ENCODE assay signal across 20 cellular contexts in genomic region chr20:57782631-57783041, GRCh38.
"Had no signal": no experiment of that assay in that cellular context is flagged by ENCODE, and none has a peak within 500 bp of the region (broad histone marks: within the 10 kb centered on the region; RNA-seq: fewer than 3 reads in every experiment).

No MANE protein-coding gene starts in this region.

- FAIRE-seq: astrocyte, endothelial cell of umbilical vein had no signal

- H3K36me3 ChIP-seq: adrenal gland, lower lobe of right lung, sigmoid colon had no signal

- H3K4me1 ChIP-seq: adrenal gland, lower lobe of right lung, sigmoid colon had no signal

- DNase-seq: activated CD4-positive, alpha-beta memory T cell treated with anti-CD3 and anti-CD28 coated beads, Interleukin-2, amount 10 ng/mL, durations not matched to agents 7 days and 5 days; activated CD4-positive, alpha-beta T cell treated with anti-CD3 and anti-CD28 coated beads, Interleukin-2, amount 10 ng/mL, durations not matched to agents 24 days and 14 days; activated CD8-positive, alpha-beta memory T cell treated with anti-CD3 and anti-CD28 coated beads, Interleukin-2, amount 10 ng/mL, durations not matched to agents 7 days and 5 days; activated T-cell treated with anti-CD3 and anti-CD28 coated beads for 4 hours; adrenal gland; central memory CD4-positive, alpha-beta T cell; effector memory CD4-positive, alpha-beta T cell; foreskin melanocyte; lower lobe of right lung; mesendoderm; naive thymus-derived CD4-positive, alpha-beta T cell; sigmoid colon; stimulated activated CD4-positive, alpha-beta T cell treated with anti-CD3 and anti-CD28 coated beads, Interleukin-2, amount 100 ng/mL, for 48 hours; stimulated activated CD8-positive, alpha-beta memory T cell treated with anti-CD3 and anti-CD28 coated beads, Interleukin-4, amount 100 ng/mL, for 48 hours; stimulated activated naive CD4-positive, alpha-beta T cell had no signal

- H3K4me2 ChIP-seq: smooth muscle cell had no signal

- H3K9me3 ChIP-seq: adrenal gland, lower lobe of right lung, sigmoid colon had no signal

- H3K4me3 ChIP-seq: adrenal gland, lower lobe of right lung, sigmoid colon, smooth muscle cell had no signal

- ATAC-seq: activated CD4-positive, CD25-positive, alpha-beta regulatory T cell treated with anti-CD3 and anti-CD28 coated beads, Interleukin-2, amount 50 U/mL, for 24 hours; activated CD8-positive, alpha-beta memory T cell treated with anti-CD3 and anti-CD28 coated beads, Interleukin-2, amount 10 ng/mL, durations not matched to agents 7 days and 5 days; left lobe of liver; lower lobe of right lung; naive thymus-derived CD4-positive, alpha-beta T cell had no signal

- H3K27me3 ChIP-seq: adrenal gland, sigmoid colon had no signal

- H3K27ac ChIP-seq: adrenal gland, lower lobe of right lung, sigmoid colon had no signal
